11 cellular contexts compared by ENCODE assay signal in the genomic region with DNA sequence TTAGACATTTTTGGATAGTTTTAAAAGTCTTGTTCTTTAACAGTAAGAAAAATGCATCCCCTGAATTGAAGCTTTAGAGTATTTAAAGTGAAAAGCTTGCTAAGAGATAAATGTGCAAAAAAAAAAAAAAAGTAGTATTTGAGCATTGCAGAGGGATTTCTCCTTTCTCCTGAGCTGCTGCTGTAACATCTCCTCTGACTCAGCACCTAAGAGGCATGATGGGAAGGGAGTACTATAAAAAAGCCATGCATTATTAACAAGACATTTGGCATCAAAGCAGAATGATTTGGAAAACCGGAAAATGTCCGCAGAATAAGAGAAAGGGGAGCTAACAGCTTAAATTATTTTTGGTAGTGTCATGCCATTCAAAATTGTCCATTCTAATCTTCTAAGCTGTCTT. TPM values are rescaled to one million over a fixed set of nuclear protein-coding genes. Genes with fewer than 3 reads are reported as not detected.
DNase-seq lines count a peak whose midpoint lies in the region; TF ChIP-seq lines count a peak whose summit lies in the region.
"Had no signal": no experiment of that assay in that cellular context is flagged by ENCODE, and none has a peak within 500 bp of the region (broad histone marks: within the 10 kb centered on the region; RNA-seq: fewer than 3 reads in every experiment).

No MANE protein-coding gene starts in this region.

- H3K27ac Mint-ChIP-seq in progenitor cell of endocrine pancreas: no peak overlapping the region
- H3K27ac Mint-ChIP-seq: activated T-helper 17 cell treated with anti-CD3 and anti-CD28 coated beads, Interleukin-2, amount 50 U/mL, for 72 hours had no signal

- H3K36me3 Mint-ChIP-seq in progenitor cell of endocrine pancreas (ENCODE audit: insufficient read depth): peaks cover 3% of the 10 kb centered on the region

- H3K4me1 ChIP-seq in subcutaneous abdominal adipose tissue (ENCODE audit: control insufficient read depth in 5 of 5, insufficient read depth in 5 of 5, low read length in 5 of 5): peaks cover 2 to 62% (median 59%) of the 10 kb centered on the region in 5 donors

- H3K4me3 Mint-ChIP-seq in progenitor cell of endocrine pancreas (ENCODE audit: low read depth): no peak overlapping the region
- H3K4me3 Mint-ChIP-seq: activated T-helper 17 cell treated with anti-CD3 and anti-CD28 coated beads, Interleukin-2, amount 50 U/mL, for 72 hours had no signal

- H3K27me3 ChIP-seq in subcutaneous abdominal adipose tissue (ENCODE audit: control insufficient read depth in 5 of 5, insufficient read depth in 4 of 5, low read length in 5 of 5): no peaks in the 10 kb centered on the region

- TF ChIP-seq CTCF in progenitor cell of endocrine pancreas (IDR thresholded peaks at IDR 0.05; ENCODE audit: unreplicated experiment): no peak

- DNase-seq in NCI-H510A treated with DMSO at 0.1 percent for 48 hours (lab: John Stamatoyannopoulos, UW) (peak; percentile 13), NCI-H510A (lab: John Stamatoyannopoulos, UW) (no peak), SW480 (ENCODE audit: low spot score) (peak; percentile 56), fibroblast of the conjunctiva (ENCODE audit: low read depth) (peak; percentile 62), progenitor cell of endocrine pancreas (ENCODE audit: low spot score, unreplicated experiment) (no peak), NCI-H187 (lab: John Stamatoyannopoulos, UW) (no peak), T1000 (lab: John Stamatoyannopoulos, UW) (no peak)
- DNase-seq: AML-193, foreskin melanocyte had no signal

- peaks cover 30% of the 10 kb centered on the region for H3K4me1 Mint-ChIP-seq in progenitor cell of endocrine pancreas (ENCODE audit: low read depth)

- H3K4me3 ChIP-seq in subcutaneous abdominal adipose tissue (ENCODE audit: low read depth in 1 of 5, low read length in 5 of 5): no peak overlapping the region

- H3K27ac ChIP-seq in subcutaneous abdominal adipose tissue (ENCODE audit: low read depth, low read length): peak overlapping the region; percentile 19

- no peaks in the 10 kb centered on the region for H3K36me3 ChIP-seq in subcutaneous abdominal adipose tissue (ENCODE audit: control insufficient read depth in 5 of 5, insufficient read depth in 5 of 5, low read length in 5 of 5)

- H3K27me3 Mint-ChIP-seq in progenitor cell of endocrine pancreas: no peaks in the 10 kb centered on the region
- H3K27me3 Mint-ChIP-seq: activated T-helper 17 cell treated with anti-CD3 and anti-CD28 coated beads, Interleukin-2, amount 50 U/mL, for 72 hours had no signal

- no peaks in the 10 kb centered on the region for H3K9me3 ChIP-seq in subcutaneous abdominal adipose tissue (ENCODE audit: control insufficient read depth in 5 of 5, low read length in 5 of 5)

- H3K9me3 Mint-ChIP-seq in progenitor cell of endocrine pancreas (ENCODE audit: low read depth): no peaks in the 10 kb centered on the region
- H3K9me3 Mint-ChIP-seq: activated T-helper 17 cell treated with anti-CD3 and anti-CD28 coated beads, Interleukin-2, amount 50 U/mL, for 72 hours had no signal

- no peak overlapping the region for H3K9ac ChIP-seq in subcutaneous abdominal adipose tissue (ENCODE audit: low read length in 5 of 5)

RNA-seq across cellular contexts. Expression of a gene that starts 27.9 kb away (rescaled TPM):
- total RNA-seq in progenitor cell of endocrine pancreas: 58.6 and 58.8 TPM in 2 replicates

Comparison
In these comparisons a context has a peak if more than half of its experiments do, and no peak if none do; other contexts are left out.
1. DNase-seq: peak in NCI-H510A treated with DMSO at 0.1 percent for 48 hours (single experiment), SW480 (single experiment) and fibroblast of the conjunctiva (single experiment); none in NCI-H510A (single experiment), progenitor cell of endocrine pancreas (single experiment), NCI-H187 (0 of 2) and T1000 (single experiment).